In genomic region chr5:132754947-132755346, GRCh38 we compare ENCODE assay signal across 11 cellular contexts. TPM values are rescaled to one million over a fixed set of nuclear protein-coding genes. Genes with fewer than 3 reads are reported as not detected.
DNase-seq lines count a peak whose midpoint lies in the region; ATAC-seq, FAIRE-seq and TF ChIP-seq lines count a peak whose summit lies in the region.
"Had no signal": no experiment of that assay in that cellular context is flagged by ENCODE, and none has a peak within 500 bp of the region (broad histone marks: within the 10 kb centered on the region; RNA-seq: fewer than 3 reads in every experiment).

No MANE protein-coding gene starts in this region.

- TF ChIP-seq POLR2A in H1 (IDR thresholded peaks at IDR 0.05; ENCODE audit: control extremely low read depth in 1 of 2, low read depth in 2 of 2, low read length in 2 of 2), result no peak

- H3K18ac ChIP-seq in H1 (ENCODE audit: extremely low read depth, low read length), result 0 out of 2 replicates have a peak overlapping the region, but pooled peaks have one; percentile 4

- H3K4me3 ChIP-seq in OCI-LY3 (ENCODE audit: low read length), result no peak overlapping the region
- H3K4me3 ChIP-seq in H1 (ENCODE audit: extremely low read depth in 1 of 4, insufficient read depth in 2 of 4, low read depth in 3 of 4, low read length in 4 of 4), result no peak overlapping the region
- H3K4me3 ChIP-seq in retinal pigment epithelial cell (ENCODE audit: low read length), result no peak overlapping the region

- no peak overlapping the region for H3K14ac ChIP-seq in H1 (ENCODE audit: insufficient read length)

- no peak overlapping the region for H3K4ac ChIP-seq in H1 (replicated peaks; ENCODE audit: insufficient read length, low read depth, low read length)

- POLR2A ChIA-PET in activated CD4-positive, alpha-beta memory T cell treated with anti-CD3 and anti-CD28 coated beads for 36 hours (lab: Charles Lee), result interaction anchor here (0.6 to 1.4 kb wide), 3 partner anchors 9 to 275 kb away, joined by 3 read pairs; no protein-coding TSS in a partner anchor
- POLR2A ChIA-PET in activated CD4-positive, alpha-beta memory T cell treated with anti-CD3 and anti-CD28 coated beads, Interleukin-2, amount 10 ng/mL, durations not matched to agents 7 days and 5 days (lab: Charles Lee), result interaction anchor here (1.3 to 1.4 kb wide), 2 partner anchors 11 to 17 kb away, joined by 3 to 5 read pairs; partner anchors contain the start of gene KIF3A
- POLR2A ChIA-PET in H1 (lab: Charles Lee; ENCODE audit: partially characterized antibody), result interaction anchor here (0.9 to 1.1 kb wide), 4 partner anchors 9 to 68 kb away, joined by 3 to 4 read pairs (median 3); no protein-coding TSS in a partner anchor

- H2AK5ac ChIP-seq in H1 (ENCODE audit: low read depth, low read length), result no peak overlapping the region

- H2BK15ac ChIP-seq in H1 (ENCODE audit: low read length), result no peak overlapping the region

- no peak for FAIRE-seq in H1 (lab: Jason Lieb, UNC)

- no peaks in the 10 kb centered on the region for H3K79me1 ChIP-seq in H1 (ENCODE audit: low read depth, low read length)

- no peaks in the 10 kb centered on the region for H3K9me3 Mint-ChIP-seq in activated CD4-positive, alpha-beta memory T cell treated with anti-CD3 and anti-CD28 coated beads for 36 hours
- no peaks in the 10 kb centered on the region for H3K9me3 Mint-ChIP-seq in activated CD4-positive, alpha-beta memory T cell treated with anti-CD3 and anti-CD28 coated beads, Interleukin-2, amount 10 ng/mL, durations not matched to agents 7 days and 5 days
- H3K9me3 Mint-ChIP-seq: dendritic cell treated with granulocyte-macrophage colony-stimulating factor and Interleukin-4, amounts not matched to agents 40 ng/mL and 50 ng/mL, for 4 days; naive thymus-derived CD8-positive, alpha-beta T cell had no signal

- no peaks in the 10 kb centered on the region for H3K79me2 ChIP-seq in OCI-LY3 (ENCODE audit: low read length)
- no peaks in the 10 kb centered on the region for H3K79me2 ChIP-seq in H1 (ENCODE audit: control insufficient read depth in 1 of 2, insufficient read depth in 2 of 2, low read length in 2 of 2)

- ATAC-seq in HG02852 (IDR thresholded peaks at IDR 0.05; ENCODE audit: unreplicated experiment), result no peak
- no peak for ATAC-seq in HG03342 (IDR thresholded peaks at IDR 0.05; ENCODE audit: unreplicated experiment)
- ATAC-seq: naive thymus-derived CD8-positive, alpha-beta T cell had no signal

- no peak overlapping the region for H2BK20ac ChIP-seq in H1 (ENCODE audit: low read length)

- no peak overlapping the region for H3K4me3 Mint-ChIP-seq in activated CD4-positive, alpha-beta memory T cell treated with anti-CD3 and anti-CD28 coated beads for 36 hours
- H3K4me3 Mint-ChIP-seq in activated CD4-positive, alpha-beta memory T cell treated with anti-CD3 and anti-CD28 coated beads, Interleukin-2, amount 10 ng/mL, durations not matched to agents 7 days and 5 days, result no peak overlapping the region
- H3K4me3 Mint-ChIP-seq: dendritic cell treated with granulocyte-macrophage colony-stimulating factor and Interleukin-4, amounts not matched to agents 40 ng/mL and 50 ng/mL, for 4 days; naive thymus-derived CD8-positive, alpha-beta T cell had no signal

- H3K9ac ChIP-seq in OCI-LY3 (ENCODE audit: low read length) (no peak overlapping the region), H1 (replicated peaks in 1 of 4; ENCODE audit: extremely low read depth in 1 of 4, low read depth in 3 of 4, low read length in 3 of 4) (no peak overlapping the region)

- H3K27ac Mint-ChIP-seq in activated CD4-positive, alpha-beta memory T cell treated with anti-CD3 and anti-CD28 coated beads for 36 hours, result peak overlapping the region; percentile 7
- H3K27ac Mint-ChIP-seq in activated CD4-positive, alpha-beta memory T cell treated with anti-CD3 and anti-CD28 coated beads, Interleukin-2, amount 10 ng/mL, durations not matched to agents 7 days and 5 days, result no peak overlapping the region
- H3K27ac Mint-ChIP-seq: dendritic cell treated with granulocyte-macrophage colony-stimulating factor and Interleukin-4, amounts not matched to agents 40 ng/mL and 50 ng/mL, for 4 days had no signal

- intact Hi-C loops in activated CD4-positive, alpha-beta memory T cell treated with anti-CD3 and anti-CD28 coated beads for 36 hours (cut with micrococcal nuclease), result loop anchor here (5.0 kb wide), 1 partner anchor 93 kb away; no protein-coding TSS in a partner anchor

- CTCF ChIA-PET in activated CD4-positive, alpha-beta memory T cell treated with anti-CD3 and anti-CD28 coated beads for 36 hours (lab: Charles Lee), result interaction anchor here (0.6 to 4.1 kb wide), 6 partner anchors 10 to 229 kb away, joined by 3 to 22 read pairs (median 4); no protein-coding TSS in a partner anchor
- CTCF ChIA-PET in activated CD4-positive, alpha-beta memory T cell treated with anti-CD3 and anti-CD28 coated beads, Interleukin-2, amount 10 ng/mL, durations not matched to agents 7 days and 5 days (lab: Charles Lee), result interaction anchor here (2.5 kb wide), 1 partner anchor 65 kb away, joined by 20 read pairs; no protein-coding TSS in a partner anchor
- CTCF ChIA-PET in H1 (lab: Charles Lee; ENCODE audit: partially characterized antibody), result interaction anchor here (0.7 to 18.2 kb wide), 28 partner anchors 8 to 376 kb away, joined by 3 to 322 read pairs (median 5); partner anchors contain the start of genes CCNI2, KIF3A, SEPTIN8 and SHROOM1

- no peak overlapping the region for H3K56ac ChIP-seq in H1 (replicated peaks; ENCODE audit: insufficient read length, low read depth, low read length)

- H4K5ac ChIP-seq in H1 (ENCODE audit: insufficient read length, low read depth, low read length), result no peak overlapping the region

- H3K27me3 ChIP-seq in OCI-LY3 (ENCODE audit: low read depth, low read length), result no peaks in the 10 kb centered on the region
- H3K27me3 ChIP-seq in H1 (replicated peaks in 1 of 4; ENCODE audit: control insufficient read depth in 3 of 4, extremely low read depth in 1 of 4, insufficient read depth in 3 of 4, low read length in 3 of 4), result peaks cover 0 to 4% (median 0%) of the 10 kb centered on the region in 4 experiments; a peak in 2 of 7 replicates

- H2BK12ac ChIP-seq in H1 (ENCODE audit: low read depth, low read length), result no peak overlapping the region

- H3K27ac ChIP-seq in OCI-LY3 (ENCODE audit: low read length) (no peak overlapping the region), H1 (ENCODE audit: low read depth, low read length) (no peak overlapping the region)

- no peaks in the 10 kb centered on the region for H3K23me2 ChIP-seq in H1 (ENCODE audit: low read depth, low read length)

- H4K20me1 ChIP-seq in OCI-LY3 (ENCODE audit: insufficient read depth, low read length), result no peaks in the 10 kb centered on the region
- peaks cover 0 to 2% of the 10 kb centered on the region in 2 experiments for H4K20me1 ChIP-seq in H1 (replicated peaks in 1 of 2; ENCODE audit: control insufficient read depth in 1 of 2, insufficient read depth in 2 of 2, low read length in 2 of 2)

- H3K27me3 Mint-ChIP-seq in activated CD4-positive, alpha-beta memory T cell treated with anti-CD3 and anti-CD28 coated beads for 36 hours, result no peaks in the 10 kb centered on the region
- no peaks in the 10 kb centered on the region for H3K27me3 Mint-ChIP-seq in activated CD4-positive, alpha-beta memory T cell treated with anti-CD3 and anti-CD28 coated beads, Interleukin-2, amount 10 ng/mL, durations not matched to agents 7 days and 5 days
- H3K27me3 Mint-ChIP-seq: naive thymus-derived CD8-positive, alpha-beta T cell had no signal

- peaks cover 13% of the 10 kb centered on the region for H3K4me1 ChIP-seq in OCI-LY3 (ENCODE audit: low read length)
- peaks cover 0 to 6% (median 3%) of the 10 kb centered on the region in 4 experiments; a peak in 3 of 7 replicates for H3K4me1 ChIP-seq in H1 (replicated peaks in 1 of 4; ENCODE audit: control insufficient read depth in 3 of 4, insufficient read depth in 4 of 4, low read length in 3 of 4)

- peak; percentile 41 for DNase-seq in activated CD4-positive, alpha-beta memory T cell treated with anti-CD3 and anti-CD28 coated beads for 36 hours
- no peak for DNase-seq in activated CD4-positive, alpha-beta memory T cell treated with anti-CD3 and anti-CD28 coated beads, Interleukin-2, amount 10 ng/mL, durations not matched to agents 7 days and 5 days
- DNase-seq in H1 (ENCODE audit: low read depth in 1 of 2, low spot score in 2 of 2), result peak in 1 of 2 experiments; percentile 42
- DNase-seq in retinal pigment epithelial cell (ENCODE audit: low read depth), result no peak
- DNase-seq in NCI-H345 (lab: John Stamatoyannopoulos, UW), result no peak
- DNase-seq: NCI-H1092 had no signal

- H4K91ac ChIP-seq in H1 (replicated peaks; ENCODE audit: insufficient read length, low read length), result no peak overlapping the region

- no peak for TF ChIP-seq EP300 in H1 (IDR thresholded peaks at IDR 0.05; ENCODE audit: borderline replicate concordance in 1 of 2, low read depth in 2 of 2, low read length in 2 of 2)

- peaks cover 8% of the 10 kb centered on the region for H3K36me3 Mint-ChIP-seq in activated CD4-positive, alpha-beta memory T cell treated with anti-CD3 and anti-CD28 coated beads for 36 hours
- H3K36me3 Mint-ChIP-seq in activated CD4-positive, alpha-beta memory T cell treated with anti-CD3 and anti-CD28 coated beads, Interleukin-2, amount 10 ng/mL, durations not matched to agents 7 days and 5 days (ENCODE audit: low read depth), result peaks cover 19% of the 10 kb centered on the region

- peaks cover 32% of the 10 kb centered on the region for H3K4me1 Mint-ChIP-seq in activated CD4-positive, alpha-beta memory T cell treated with anti-CD3 and anti-CD28 coated beads for 36 hours (ENCODE audit: low read depth)
- peaks cover 32% of the 10 kb centered on the region for H3K4me1 Mint-ChIP-seq in activated CD4-positive, alpha-beta memory T cell treated with anti-CD3 and anti-CD28 coated beads, Interleukin-2, amount 10 ng/mL, durations not matched to agents 7 days and 5 days

- TF ChIP-seq CTCF in OCI-LY3 (IDR thresholded peaks at IDR 0.05; ENCODE audit: low read depth, low read length), result peak; percentile 14; the same call in 1 of the 2 replicates
- no peak for TF ChIP-seq CTCF in H1 (IDR thresholded peaks at IDR 0.05; ENCODE audit: control extremely low read depth in 1 of 3, insufficient read depth in 1 of 3, low read depth in 1 of 3, low read length in 3 of 3)
- peak; percentile 46 for TF ChIP-seq CTCF in retinal pigment epithelial cell (conservative IDR thresholded peaks at IDR 0.05; ENCODE audit: low read depth, low read length)

- H2AFZ ChIP-seq in OCI-LY3 (ENCODE audit: low read depth, low read length) (no peak overlapping the region), H1 (ENCODE audit: low read length) (no peak overlapping the region)

- H2BK120ac ChIP-seq in H1 (replicated peaks; ENCODE audit: low read depth, low read length), result no peak overlapping the region

- H3K9me3 ChIP-seq in OCI-LY3 (ENCODE audit: insufficient read depth, low read length), result no peaks in the 10 kb centered on the region
- H3K9me3 ChIP-seq in H1 (ENCODE audit: insufficient read depth in 2 of 2, low read depth in 1 of 2, low read length in 1 of 2), result no peaks in the 10 kb centered on the region

- peak; percentile 39 to 46 for TF ChIP-seq RAD21 in H1 (IDR thresholded peaks at IDR 0.05 in 1 of 2, conservative IDR thresholded peaks at IDR 0.05 in 1 of 2; ENCODE audit: low read depth in 2 of 2, low read length in 2 of 2)

- H3K36me3 ChIP-seq in OCI-LY3 (replicated peaks; ENCODE audit: low read depth, low read length) (peaks cover 2% of the 10 kb centered on the region), H1 (ENCODE audit: control insufficient read depth in 2 of 4, insufficient read depth in 4 of 4, low read length in 3 of 4) (no peaks in the 10 kb centered on the region; a peak in 1 of 8 replicates)

- no peak overlapping the region for H3K4me2 ChIP-seq in OCI-LY3 (ENCODE audit: low read length)
- H3K4me2 ChIP-seq in H1 (ENCODE audit: insufficient read depth in 1 of 2, low read depth in 2 of 2, low read length in 2 of 2), result no peak overlapping the region; a peak in 1 of 4 replicates

- no peak overlapping the region for H3K23ac ChIP-seq in H1 (ENCODE audit: insufficient read length)

- no peak overlapping the region for H4K8ac ChIP-seq in H1 (ENCODE audit: extremely low read depth, insufficient read depth, low read length)

- no peak overlapping the region for H2BK5ac ChIP-seq in H1 (ENCODE audit: low read depth, low read length)

RNA-seq across cellular contexts. Expression of gene CCNI2, which starts 7.7 kb away (rescaled TPM):
- total RNA-seq in activated CD4-positive, alpha-beta memory T cell treated with anti-CD3 and anti-CD28 coated beads for 36 hours, result 1 to 10 TPM; 2.7 to 4.2 TPM
- total RNA-seq in activated CD4-positive, alpha-beta memory T cell treated with anti-CD3 and anti-CD28 coated beads, Interleukin-2, amount 10 ng/mL, durations not matched to agents 7 days and 5 days, result 1 to 10 TPM; 6.4 to 6.7 TPM
- total RNA-seq in H1 (2021; fragmentation: NEBNext Ultra II Directional; extraction: Animal tissue kit (Norgen Biotek cat#: 25700)), result 1.4 TPM in 2 replicates
- polyA plus RNA-seq in H1 (2011; rRNA removed), result 1.3 and 2.3 TPM in 2 replicates
- polyA plus RNA-seq in H1 (2011; cell fraction: cytosol; rRNA removed), result 1.2 TPM
- polyA plus RNA-seq in H1 (2011; cell fraction: nucleus; rRNA removed), result 3.9 TPM
- polyA plus RNA-seq in H1 (2012, experiment 1 of 2), result 0.73 to 1.4 TPM (median 1.3 TPM) in 4 replicates
- 0.96 TPM for polyA plus RNA-seq in H1 (2012, experiment 2 of 2)
- 0.67 TPM for polyA plus RNA-seq in H1 (2013, experiment 1 of 2)
- polyA plus RNA-seq in H1 (2013, experiment 2 of 2), result 1.0 TPM
- 0.66 and 2.6 TPM in 2 replicates for polyA minus RNA-seq in H1 (2011; rRNA and poly(A)+ RNA removed)
- not detected for polyA minus RNA-seq in H1 (2011; cell fraction: cytosol; rRNA and poly(A)+ RNA removed)
- polyA minus RNA-seq in H1 (2011; cell fraction: nucleus; rRNA and poly(A)+ RNA removed), result 5.8 TPM

RNA-seq across cellular contexts. Expression of gene KIF3A, which starts 17.6 kb away (rescaled TPM):
- total RNA-seq in activated CD4-positive, alpha-beta memory T cell treated with anti-CD3 and anti-CD28 coated beads for 36 hours, result 10 to 100 TPM; 12.1 to 16.1 TPM
- total RNA-seq in activated CD4-positive, alpha-beta memory T cell treated with anti-CD3 and anti-CD28 coated beads, Interleukin-2, amount 10 ng/mL, durations not matched to agents 7 days and 5 days, result 10 to 100 TPM; 16.2 to 19.3 TPM
- 11.5 and 13.1 TPM in 2 replicates for total RNA-seq in H1 (2021; fragmentation: NEBNext Ultra II Directional; extraction: Animal tissue kit (Norgen Biotek cat#: 25700))
- 2.2 and 3.1 TPM in 2 replicates for polyA plus RNA-seq in H1 (2011; rRNA removed)
- polyA plus RNA-seq in H1 (2011; cell fraction: cytosol; rRNA removed), result 4.7 TPM
- 3.4 TPM for polyA plus RNA-seq in H1 (2011; cell fraction: nucleus; rRNA removed)
- 4.8 to 13.7 TPM (median 7.5 TPM) in 4 replicates for polyA plus RNA-seq in H1 (2012, experiment 1 of 2)
- polyA plus RNA-seq in H1 (2012, experiment 2 of 2), result 0.50 TPM
- polyA plus RNA-seq in H1 (2013, experiment 1 of 2), result 7.1 TPM
- polyA plus RNA-seq in H1 (2013, experiment 2 of 2), result 6.7 TPM
- polyA minus RNA-seq in H1 (2011; rRNA and poly(A)+ RNA removed), result 2.6 and 8.3 TPM in 2 replicates
- 4.9 TPM for polyA minus RNA-seq in H1 (2011; cell fraction: cytosol; rRNA and poly(A)+ RNA removed)
- 4.3 TPM for polyA minus RNA-seq in H1 (2011; cell fraction: nucleus; rRNA and poly(A)+ RNA removed)

RNA-seq across cellular contexts. Expression of gene SEPTIN8, which starts 22.1 kb away (rescaled TPM):
- 10 to 100 TPM; 31.1 to 32.8 TPM for total RNA-seq in activated CD4-positive, alpha-beta memory T cell treated with anti-CD3 and anti-CD28 coated beads for 36 hours
- total RNA-seq in activated CD4-positive, alpha-beta memory T cell treated with anti-CD3 and anti-CD28 coated beads, Interleukin-2, amount 10 ng/mL, durations not matched to agents 7 days and 5 days, result 10 to 100 TPM; 29.7 to 31.8 TPM
- 33.0 and 33.8 TPM in 2 replicates for total RNA-seq in H1 (2021; fragmentation: NEBNext Ultra II Directional; extraction: Animal tissue kit (Norgen Biotek cat#: 25700))
- polyA plus RNA-seq in H1 (2011; rRNA removed), result 21.2 and 25.8 TPM in 2 replicates
- polyA plus RNA-seq in H1 (2011; cell fraction: cytosol; rRNA removed), result 27.8 TPM
- polyA plus RNA-seq in H1 (2011; cell fraction: nucleus; rRNA removed), result 63.3 TPM
- 26.4 to 29.2 TPM (median 26.9 TPM) in 4 replicates for polyA plus RNA-seq in H1 (2012, experiment 1 of 2)
- 6.3 TPM for polyA plus RNA-seq in H1 (2012, experiment 2 of 2)
- polyA plus RNA-seq in H1 (2013, experiment 1 of 2), result 18.0 TPM
- polyA plus RNA-seq in H1 (2013, experiment 2 of 2), result 18.4 TPM
- polyA minus RNA-seq in H1 (2011; rRNA and poly(A)+ RNA removed), result 24.7 and 25.5 TPM in 2 replicates
- 11.1 TPM for polyA minus RNA-seq in H1 (2011; cell fraction: cytosol; rRNA and poly(A)+ RNA removed)
- polyA minus RNA-seq in H1 (2011; cell fraction: nucleus; rRNA and poly(A)+ RNA removed), result 20.3 TPM

RNA-seq across cellular contexts. Expression of gene SOWAHA, which starts 58.2 kb away (rescaled TPM):
- not detected for total RNA-seq in activated CD4-positive, alpha-beta memory T cell treated with anti-CD3 and anti-CD28 coated beads for 36 hours
- total RNA-seq in activated CD4-positive, alpha-beta memory T cell treated with anti-CD3 and anti-CD28 coated beads, Interleukin-2, amount 10 ng/mL, durations not matched to agents 7 days and 5 days, result not detected
- 0.09 and 0.10 TPM in 2 replicates for total RNA-seq in H1 (2021; fragmentation: NEBNext Ultra II Directional; extraction: Animal tissue kit (Norgen Biotek cat#: 25700))
- polyA plus RNA-seq in H1 (2011; rRNA removed), result 0.11 and 0.17 TPM in 2 replicates
- 0.06 TPM for polyA plus RNA-seq in H1 (2011; cell fraction: cytosol; rRNA removed)
- 0.11 TPM for polyA plus RNA-seq in H1 (2011; cell fraction: nucleus; rRNA removed)
- 0.05 to 0.13 TPM in 2 of 4 replicates, not detected in the others for polyA plus RNA-seq in H1 (2012, experiment 1 of 2)
- not detected for polyA plus RNA-seq in H1 (2012, experiment 2 of 2)
- 0.06 TPM for polyA plus RNA-seq in H1 (2013, experiment 1 of 2)
- polyA plus RNA-seq in H1 (2013, experiment 2 of 2), result 0.06 TPM
- polyA minus RNA-seq in H1 (2011; rRNA and poly(A)+ RNA removed), result 0.06 TPM in 1 of 2 replicates, not detected in the other
- polyA minus RNA-seq in H1 (2011; cell fraction: cytosol; rRNA and poly(A)+ RNA removed), result not detected
- 0.20 TPM for polyA minus RNA-seq in H1 (2011; cell fraction: nucleus; rRNA and poly(A)+ RNA removed)
- total RNA-seq: naive thymus-derived CD8-positive, alpha-beta T cell had no signal
- polyA plus RNA-seq: naive thymus-derived CD8-positive, alpha-beta T cell had no signal

Comparison
In these comparisons a context has a peak if more than half of its experiments do, and no peak if none do; other contexts are left out.
1. CTCF ChIP-seq: peak in OCI-LY3 (single experiment) and retinal pigment epithelial cell (single experiment); none in H1 (0 of 3).